In the genomic region with DNA sequence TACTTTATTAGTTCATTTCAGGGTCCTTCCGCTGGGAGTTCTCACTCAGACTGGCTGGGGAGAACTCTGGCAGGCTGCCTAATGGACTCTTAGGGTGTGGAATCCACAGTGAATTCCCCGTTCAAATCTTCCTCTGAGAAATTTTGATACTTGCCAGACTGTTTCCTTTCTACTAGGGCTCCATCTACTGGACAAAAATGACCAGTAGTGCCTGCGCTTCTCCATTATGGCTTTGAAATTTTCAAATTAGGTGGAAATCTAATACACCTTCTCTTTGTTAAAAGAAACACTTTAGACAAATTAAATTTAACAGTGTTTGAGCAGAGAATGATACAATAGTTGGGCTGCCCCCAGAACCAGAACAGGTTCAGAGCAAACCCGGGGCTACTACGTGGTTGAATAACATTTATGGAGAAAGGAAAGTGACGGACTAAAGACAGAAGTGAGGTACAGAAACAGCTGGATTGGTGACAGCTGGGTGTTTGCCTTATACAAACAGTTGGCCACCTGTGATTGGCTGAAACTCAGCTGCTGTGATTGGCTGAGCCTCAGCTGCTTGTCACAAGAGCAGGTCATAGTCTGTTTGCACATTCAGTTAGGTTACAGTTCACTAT, we compare ENCODE assay signal across 8 cellular contexts.
DNase-seq lines count a peak whose midpoint lies in the region; ATAC-seq and TF ChIP-seq lines count a peak whose summit lies in the region.

No MANE protein-coding gene starts in this region.

- H3K4me3 ChIP-seq in foreskin fibroblast (ENCODE audit: low read depth in 1 of 2, low read length in 2 of 2) (no peak overlapping the region), neuron (ENCODE audit: low read length) (no peak overlapping the region)

- peaks cover 7% of the 10 kb centered on the region for H3K4me1 ChIP-seq in neuron (ENCODE audit: insufficient read depth, low read length)

- no peaks in the 10 kb centered on the region for H3K9me3 ChIP-seq in neuron (ENCODE audit: low read length)

- DNase-seq in stimulated activated CD4-positive, alpha-beta T cell treated with anti-CD3 and anti-CD28 coated beads, Interleukin-1b, Interleukin-23, amount 100 ng/mL, for 48 hours: peak; percentile 13
- DNase-seq in stimulated activated CD4-positive, alpha-beta T cell treated with anti-CD3 and anti-CD28 coated beads, Interleukin-4, amount 100 ng/mL, for 1 hour: no peak
- DNase-seq in NCI-H345 (lab: John Stamatoyannopoulos, UW) (peak; percentile 84), foreskin fibroblast (peak; percentile 67 to 88)
- DNase-seq in activated CD4-positive, alpha-beta T cell treated with anti-CD3 and anti-CD28 coated beads, Interleukin-2, amount 50 U/mL, for 1 hour: peak; percentile 2

- no peaks in the 10 kb centered on the region for H3K36me3 ChIP-seq in neuron (ENCODE audit: insufficient read depth, low read length)

- H2AFZ ChIP-seq in neuron (ENCODE audit: low read depth, low read length): peak overlapping the region; percentile 20

- ATAC-seq in HG03097 (IDR thresholded peaks at IDR 0.05; ENCODE audit: low FRiP score, unreplicated experiment): peak; percentile 45
- ATAC-seq in GM18520 (IDR thresholded peaks at IDR 0.05; ENCODE audit: unreplicated experiment): no peak

- no peaks in the 10 kb centered on the region for H3K27me3 ChIP-seq in neuron (ENCODE audit: insufficient read depth, low read length)

- TF ChIP-seq CTCF in foreskin fibroblast (IDR thresholded peaks at IDR 0.05; ENCODE audit: low read depth, low read length): peak; percentile 82
